Comparison of ENCODE assay signal across 1 cellular context in the genomic region with DNA sequence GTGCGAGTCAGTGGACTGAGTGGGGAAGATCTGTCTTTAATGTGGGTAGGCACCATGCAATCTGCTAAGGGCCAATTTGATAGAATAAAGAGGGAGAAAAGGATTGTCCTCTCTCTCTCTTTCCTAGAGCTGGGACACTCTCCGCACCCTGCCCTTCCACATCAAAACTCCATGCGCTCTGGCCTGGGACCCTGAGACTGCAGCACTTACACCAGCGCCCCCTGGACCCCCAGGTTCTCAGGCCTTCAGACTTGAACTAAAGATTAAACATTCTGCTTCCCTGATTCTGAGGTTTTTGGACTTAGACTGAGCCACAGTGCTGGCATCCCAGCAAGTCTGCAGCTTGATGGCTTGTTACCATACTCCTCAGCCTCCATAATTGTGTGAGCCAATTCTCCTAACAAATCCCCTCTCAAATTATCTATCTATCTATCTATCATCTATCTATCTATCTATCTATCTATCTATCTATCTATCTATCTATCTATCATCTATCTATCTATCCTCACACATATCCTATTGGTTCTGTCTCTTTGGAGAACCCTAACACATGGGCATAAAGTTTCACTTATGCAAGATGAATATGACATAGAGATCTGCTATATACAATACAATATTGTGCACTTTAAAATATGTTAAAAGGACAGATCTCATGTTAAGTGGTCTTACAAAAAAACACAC.
TF ChIP-seq lines count a peak whose summit lies in the region.

No MANE protein-coding gene starts in this region.

TF ChIP-seq in GM23338, 12 proteins besides CTCF, POLR2A, EP300 and RAD21 (continued from another document):
- TF ChIP-seq, protein P1, sequence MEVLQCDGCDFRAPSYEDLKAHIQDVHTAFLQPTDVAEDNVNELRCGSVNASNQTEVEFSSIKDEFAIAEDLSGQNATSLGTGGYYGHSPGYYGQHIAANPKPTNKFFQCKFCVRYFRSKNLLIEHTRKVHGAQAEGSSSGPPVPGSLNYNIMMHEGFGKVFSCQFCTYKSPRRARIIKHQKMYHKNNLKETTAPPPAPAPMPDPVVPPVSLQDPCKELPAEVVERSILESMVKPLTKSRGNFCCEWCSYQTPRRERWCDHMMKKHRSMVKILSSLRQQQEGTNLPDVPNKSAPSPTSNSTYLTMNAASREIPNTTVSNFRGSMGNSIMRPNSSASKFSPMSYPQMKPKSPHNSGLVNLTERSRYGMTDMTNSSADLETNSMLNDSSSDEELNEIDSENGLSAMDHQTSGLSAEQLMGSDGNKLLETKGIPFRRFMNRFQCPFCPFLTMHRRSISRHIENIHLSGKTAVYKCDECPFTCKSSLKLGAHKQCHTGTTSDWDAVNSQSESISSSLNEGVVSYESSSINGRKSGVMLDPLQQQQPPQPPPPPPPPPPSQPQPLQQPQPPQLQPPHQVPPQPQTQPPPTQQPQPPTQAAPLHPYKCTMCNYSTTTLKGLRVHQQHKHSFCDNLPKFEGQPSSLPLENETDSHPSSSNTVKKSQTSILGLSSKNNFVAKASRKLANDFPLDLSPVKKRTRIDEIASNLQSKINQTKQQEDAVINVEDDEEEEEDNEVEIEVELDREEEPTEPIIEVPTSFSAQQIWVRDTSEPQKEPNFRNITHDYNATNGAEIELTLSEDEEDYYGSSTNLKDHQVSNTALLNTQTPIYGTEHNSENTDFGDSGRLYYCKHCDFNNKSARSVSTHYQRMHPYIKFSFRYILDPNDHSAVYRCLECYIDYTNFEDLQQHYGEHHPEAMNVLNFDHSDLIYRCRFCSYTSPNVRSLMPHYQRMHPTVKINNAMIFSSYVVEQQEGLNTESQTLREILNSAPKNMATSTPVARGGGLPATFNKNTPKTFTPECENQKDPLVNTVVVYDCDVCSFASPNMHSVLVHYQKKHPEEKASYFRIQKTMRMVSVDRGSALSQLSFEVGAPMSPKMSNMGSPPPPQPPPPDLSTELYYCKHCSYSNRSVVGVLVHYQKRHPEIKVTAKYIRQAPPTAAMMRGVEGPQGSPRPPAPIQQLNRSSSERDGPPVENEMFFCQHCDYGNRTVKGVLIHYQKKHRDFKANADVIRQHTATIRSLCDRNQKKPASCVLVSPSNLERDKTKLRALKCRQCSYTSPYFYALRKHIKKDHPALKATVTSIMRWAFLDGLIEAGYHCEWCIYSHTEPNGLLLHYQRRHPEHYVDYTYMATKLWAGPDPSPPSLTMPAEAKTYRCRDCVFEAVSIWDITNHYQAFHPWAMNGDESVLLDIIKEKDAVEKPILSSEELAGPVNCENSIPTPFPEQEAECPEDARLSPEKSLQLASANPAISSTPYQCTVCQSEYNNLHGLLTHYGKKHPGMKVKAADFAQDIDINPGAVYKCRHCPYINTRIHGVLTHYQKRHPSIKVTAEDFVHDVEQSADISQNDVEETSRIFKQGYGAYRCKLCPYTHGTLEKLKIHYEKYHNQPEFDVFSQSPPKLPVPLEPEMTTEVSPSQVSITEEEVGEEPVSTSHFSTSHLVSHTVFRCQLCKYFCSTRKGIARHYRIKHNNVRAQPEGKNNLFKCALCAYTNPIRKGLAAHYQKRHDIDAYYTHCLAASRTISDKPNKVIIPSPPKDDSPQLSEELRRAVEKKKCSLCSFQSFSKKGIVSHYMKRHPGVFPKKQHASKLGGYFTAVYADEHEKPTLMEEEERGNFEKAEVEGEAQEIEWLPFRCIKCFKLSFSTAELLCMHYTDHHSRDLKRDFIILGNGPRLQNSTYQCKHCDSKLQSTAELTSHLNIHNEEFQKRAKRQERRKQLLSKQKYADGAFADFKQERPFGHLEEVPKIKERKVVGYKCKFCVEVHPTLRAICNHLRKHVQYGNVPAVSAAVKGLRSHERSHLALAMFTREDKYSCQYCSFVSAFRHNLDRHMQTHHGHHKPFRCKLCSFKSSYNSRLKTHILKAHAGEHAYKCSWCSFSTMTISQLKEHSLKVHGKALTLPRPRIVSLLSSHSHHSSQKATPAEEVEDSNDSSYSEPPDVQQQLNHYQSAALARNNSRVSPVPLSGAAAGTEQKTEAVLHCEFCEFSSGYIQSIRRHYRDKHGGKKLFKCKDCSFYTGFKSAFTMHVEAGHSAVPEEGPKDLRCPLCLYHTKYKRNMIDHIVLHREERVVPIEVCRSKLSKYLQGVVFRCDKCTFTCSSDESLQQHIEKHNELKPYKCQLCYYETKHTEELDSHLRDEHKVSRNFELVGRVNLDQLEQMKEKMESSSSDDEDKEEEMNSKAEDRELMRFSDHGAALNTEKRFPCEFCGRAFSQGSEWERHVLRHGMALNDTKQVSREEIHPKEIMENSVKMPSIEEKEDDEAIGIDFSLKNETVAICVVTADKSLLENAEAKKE (CRISPR knock-in tag; IDR thresholded peaks at IDR 0.05): no peak
- TF ChIP-seq CREB1 (CRISPR knock-in tag; IDR thresholded peaks at IDR 0.05; ENCODE audit: low read depth) (no peak), EZH2phosphoT487 (IDR thresholded peaks at IDR 0.05; ENCODE audit: unreplicated experiment) (no peak), POLR2AphosphoS5 (IDR thresholded peaks at IDR 0.05; ENCODE audit: low read depth) (no peak)
